ENCODE assay signal across 17 cellular contexts in the genomic region with DNA sequence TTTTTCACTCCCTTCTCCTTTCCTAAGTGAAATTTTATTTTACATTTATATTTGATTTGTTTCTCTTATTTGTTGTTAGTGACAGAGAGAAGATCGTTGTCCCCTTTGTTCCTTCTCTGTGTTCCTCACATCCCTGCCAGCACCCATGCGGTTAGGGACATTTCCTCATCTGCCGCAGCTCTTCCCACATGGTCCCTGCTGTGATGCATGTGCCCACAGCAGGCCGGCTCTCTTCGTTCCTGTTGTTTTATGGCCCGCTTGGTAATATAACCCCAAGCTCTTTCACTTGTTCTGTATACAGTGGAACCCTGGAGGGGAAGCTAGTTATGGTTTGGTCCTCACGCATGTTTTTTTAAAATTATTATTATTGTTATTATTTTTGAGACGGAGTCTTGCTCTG.
"Had no signal": no experiment of that assay in that cellular context is flagged by ENCODE, and none has a peak within 500 bp of the region (broad histone marks: within the 10 kb centered on the region; RNA-seq: fewer than 3 reads in every experiment).

No MANE protein-coding gene starts in this region.

- H3K27ac ChIP-seq: brain microvascular endothelial cell, left ventricle myocardium inferior, ovary, testis, upper lobe of right lung had no signal

- DNase-seq: activated CD4-positive, alpha-beta T cell treated with anti-CD3 and anti-CD28 coated beads, Interleukin-2, amount 50 U/mL, for 4 hours; activated T-cell treated with anti-CD3 and anti-CD28 coated beads, Interleukin-2, amount 50 U/mL, for 1 hour; amniotic stem cell; brain microvascular endothelial cell; cerebellar nuclear complex; dermis blood vessel endothelial cell; left ventricle myocardium inferior; mesenchymal stem cell; ovary; stimulated activated CD4-positive, alpha-beta T cell treated with anti-CD3 and anti-CD28 coated beads, Interleukin-15, amount 100 ng/mL, for 24 hours; stimulated activated CD4-positive, alpha-beta T cell treated with anti-CD3 and anti-CD28 coated beads, Interleukin-4, amount 100 ng/mL, for 24 hours; T-helper 2 cell; testis; upper lobe of right lung had no signal

- H3K9me3 Mint-ChIP-seq: activated naive CD4-positive, alpha-beta T cell treated with anti-CD3 and anti-CD28 coated beads, Interleukin-2, amount 50 U/mL, for 24 hours; neural crest cell; stimulated activated naive CD8-positive, alpha-beta T cell treated with anti-CD3 and anti-CD28 coated beads, Interleukin-15, Interleukin-2, amounts not matched to agents 100 ng/mL and 50 ng/mL, for 24 hours had no signal

- H3K27me3 ChIP-seq: brain microvascular endothelial cell, ovary, testis, upper lobe of right lung had no signal

- H3K4me1 Mint-ChIP-seq: activated naive CD4-positive, alpha-beta T cell treated with anti-CD3 and anti-CD28 coated beads, Interleukin-2, amount 50 U/mL, for 24 hours; neural crest cell had no signal

- H3K4me3 ChIP-seq: left ventricle myocardium inferior, ovary, testis, upper lobe of right lung had no signal

- ATAC-seq: upper lobe of right lung had no signal

- H3K27ac Mint-ChIP-seq: activated naive CD4-positive, alpha-beta T cell treated with anti-CD3 and anti-CD28 coated beads, Interleukin-2, amount 50 U/mL, for 24 hours; stimulated activated naive CD8-positive, alpha-beta T cell treated with anti-CD3 and anti-CD28 coated beads, Interleukin-15, Interleukin-2, amounts not matched to agents 100 ng/mL and 50 ng/mL, for 24 hours had no signal

- H3K4me3 Mint-ChIP-seq: activated naive CD4-positive, alpha-beta T cell treated with anti-CD3 and anti-CD28 coated beads, Interleukin-2, amount 50 U/mL, for 24 hours; neural crest cell; stimulated activated naive CD8-positive, alpha-beta T cell treated with anti-CD3 and anti-CD28 coated beads, Interleukin-15, Interleukin-2, amounts not matched to agents 100 ng/mL and 50 ng/mL, for 24 hours had no signal

- H3K36me3 ChIP-seq: brain microvascular endothelial cell, left ventricle myocardium inferior, ovary, upper lobe of right lung had no signal

- H3K27me3 Mint-ChIP-seq: activated naive CD4-positive, alpha-beta T cell treated with anti-CD3 and anti-CD28 coated beads, Interleukin-2, amount 50 U/mL, for 24 hours; stimulated activated naive CD8-positive, alpha-beta T cell treated with anti-CD3 and anti-CD28 coated beads, Interleukin-15, Interleukin-2, amounts not matched to agents 100 ng/mL and 50 ng/mL, for 24 hours had no signal

- H3K9me3 ChIP-seq: left ventricle myocardium inferior, ovary, testis, upper lobe of right lung had no signal

- H3K4me1 ChIP-seq: upper lobe of right lung had no signal
